Comparison of ENCODE assay signal across 1 cellular context in genomic region chr17:80677214-80677756, GRCh38.
TF ChIP-seq lines count a peak whose summit lies in the region.

No MANE protein-coding gene starts in this region.

TF ChIP-seq in WTC11, 78 proteins besides CTCF, POLR2A, EP300 and RAD21 (continued from another document):
- TF ChIP-seq OVOL2 (CRISPR knock-in tag; IDR thresholded peaks at IDR 0.05; ENCODE audit: borderline replicate concordance) (no peak), USF2 (CRISPR knock-in tag; IDR thresholded peaks at IDR 0.05) (no peak), GRHL2 (CRISPR knock-in tag; IDR thresholded peaks at IDR 0.05; ENCODE audit: insufficient replicate concordance, severe bottlenecking) (no peak), TEAD4 (CRISPR knock-in tag; IDR thresholded peaks at IDR 0.05) (no peak), ZNF263 (CRISPR knock-in tag; IDR thresholded peaks at IDR 0.05; ENCODE audit: low read depth) (no peak), ATF2 (CRISPR knock-in tag; IDR thresholded peaks at IDR 0.05; ENCODE audit: borderline replicate concordance, low read depth) (no peak), MXD4 (CRISPR knock-in tag; IDR thresholded peaks at IDR 0.05; ENCODE audit: borderline replicate concordance) (no peak), E2F1 (CRISPR knock-in tag; IDR thresholded peaks at IDR 0.05) (no peak), KAT7 (CRISPR knock-in tag; IDR thresholded peaks at IDR 0.05; ENCODE audit: borderline replicate concordance) (no peak), GTF2I (CRISPR knock-in tag; conservative IDR thresholded peaks at IDR 0.05) (no peak), HMGA2 (CRISPR knock-in tag; IDR thresholded peaks at IDR 0.05) (no peak), E2F4 (CRISPR knock-in tag; IDR thresholded peaks at IDR 0.05; ENCODE audit: borderline replicate concordance, low read depth) (no peak), ZNF317 (CRISPR knock-in tag; IDR thresholded peaks at IDR 0.05; ENCODE audit: borderline replicate concordance, low read depth) (no peak), ATF1 (CRISPR knock-in tag; IDR thresholded peaks at IDR 0.05) (no peak), ZNF425 (CRISPR knock-in tag; conservative IDR thresholded peaks at IDR 0.05) (no peak)
